Comparison of ENCODE assay signal across 1 cellular context in the genomic region with DNA sequence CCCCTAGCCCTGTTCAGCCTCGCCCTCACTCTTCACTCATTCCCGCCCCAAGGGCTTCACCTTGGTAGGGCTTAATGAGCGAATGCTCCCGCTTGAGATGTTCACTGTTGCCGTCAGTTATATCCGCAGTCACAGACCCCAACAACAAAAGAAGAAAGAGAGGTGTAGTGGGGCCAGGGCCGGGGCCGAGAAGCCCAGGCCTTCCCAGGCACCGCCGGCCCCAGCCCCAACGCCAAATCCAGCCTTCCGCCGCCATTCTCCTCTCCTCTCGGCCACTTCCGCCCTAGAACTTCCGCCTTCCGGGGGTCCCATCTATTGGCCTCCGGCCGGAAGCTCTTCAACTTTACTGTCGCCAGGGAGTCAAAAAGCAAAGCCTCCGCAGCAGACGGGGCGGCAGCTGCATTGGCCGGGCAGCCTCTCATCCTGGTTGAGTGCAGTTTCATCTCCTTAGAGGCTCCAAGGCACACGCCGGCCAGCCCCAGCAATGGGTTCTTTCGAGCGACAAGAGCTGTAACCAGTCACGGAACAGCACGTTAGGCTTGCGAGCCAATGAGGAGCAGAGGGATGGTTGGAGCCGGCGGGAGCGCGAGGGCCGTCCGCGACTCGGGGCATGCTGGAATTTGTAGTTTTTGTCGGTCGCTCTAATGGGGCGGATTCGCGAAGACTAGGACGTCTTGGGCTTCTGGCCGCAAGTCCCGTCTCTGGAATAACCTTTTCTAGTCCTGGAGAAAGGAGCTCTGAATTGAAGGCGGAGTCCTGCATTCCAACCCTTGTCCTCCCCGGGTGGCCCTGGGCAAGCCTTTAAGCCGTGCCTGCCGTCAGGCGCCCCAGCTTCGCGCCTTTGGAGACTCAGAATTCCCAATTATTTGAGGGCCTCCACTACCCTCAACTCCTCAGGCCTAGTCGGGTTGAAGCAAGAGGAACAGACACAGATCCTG.
A peak's percentile ranks its signal among the peaks of the same experiment; 100 is the strongest.
TF ChIP-seq lines count a peak whose summit lies in the region.

A gene with protein sequence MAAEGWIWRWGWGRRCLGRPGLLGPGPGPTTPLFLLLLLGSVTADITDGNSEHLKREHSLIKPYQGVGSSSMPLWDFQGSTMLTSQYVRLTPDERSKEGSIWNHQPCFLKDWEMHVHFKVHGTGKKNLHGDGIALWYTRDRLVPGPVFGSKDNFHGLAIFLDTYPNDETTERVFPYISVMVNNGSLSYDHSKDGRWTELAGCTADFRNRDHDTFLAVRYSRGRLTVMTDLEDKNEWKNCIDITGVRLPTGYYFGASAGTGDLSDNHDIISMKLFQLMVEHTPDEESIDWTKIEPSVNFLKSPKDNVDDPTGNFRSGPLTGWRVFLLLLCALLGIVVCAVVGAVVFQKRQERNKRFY (minus strand): TSS at position 277 of the 938 bp plus-strand sequence. CDS start 21 bp downstream, at position 256.

TF ChIP-seq in H1, 55 proteins besides CTCF, POLR2A, EP300 and RAD21:
- TF ChIP-seq TBP (IDR thresholded peaks at IDR 0.05; ENCODE audit: low read depth, low read length) (peak; percentile 20; the same call in 1 of the 2 replicates), SIN3A (conservative IDR thresholded peaks at IDR 0.05 in 1 of 2, IDR thresholded peaks at IDR 0.05 in 1 of 2; ENCODE audit: low read depth in 1 of 2, low read length in 2 of 2) (peak; percentile 51 to 86; a peak in 2 of 4 replicates), PHF8 (conservative IDR thresholded peaks at IDR 0.05; ENCODE audit: low read depth, low read length) (peak; percentile 84), HDAC2 (IDR thresholded peaks at IDR 0.05; ENCODE audit: borderline replicate concordance in 1 of 2, low read depth in 2 of 2, low read length in 2 of 2) (peak; percentile 12 to 83; a peak in 1 of 4 replicates), SIX5 (IDR thresholded peaks at IDR 0.05; ENCODE audit: low read depth, low read length) (peak; percentile 77), CBX5 (IDR thresholded peaks at IDR 0.05; ENCODE audit: low read depth, low read length) (no peak), BRCA1 (IDR thresholded peaks at IDR 0.05; ENCODE audit: low read depth, low read length) (no peak), MAX (IDR thresholded peaks at IDR 0.05) (peak; percentile 64; the same call in 1 of the 2 replicates), CREB1 (IDR thresholded peaks at IDR 0.05) (peak; percentile 69), YY1 (IDR thresholded peaks at IDR 0.05; ENCODE audit: low read depth, low read length) (peak; percentile 95), SP1 (IDR thresholded peaks at IDR 0.05; ENCODE audit: low read depth, low read length) (peak; percentile 96), SP2 (IDR thresholded peaks at IDR 0.05; ENCODE audit: low read length) (peak; percentile 75), SAP30 (IDR thresholded peaks at IDR 0.05; ENCODE audit: insufficient read depth, insufficient replicate concordance, low read length) (peak; percentile 19), KDM5A (IDR thresholded peaks at IDR 0.05; ENCODE audit: low read length) (peak; percentile 98), SP4 (IDR thresholded peaks at IDR 0.05; ENCODE audit: low read length) (peak; percentile 95), ASH2L (IDR thresholded peaks at IDR 0.05; ENCODE audit: low read length) (peak; percentile 91), GABPA (IDR thresholded peaks at IDR 0.05; ENCODE audit: borderline replicate concordance, insufficient read depth, low read length) (peak; percentile 98), TAF1 (IDR thresholded peaks at IDR 0.05; ENCODE audit: low read depth, low read length) (peak; percentile 90), JUND (IDR thresholded peaks at IDR 0.05; ENCODE audit: low read length) (peak; percentile 53; the same call in 1 of the 2 replicates), RBBP5 (IDR thresholded peaks at IDR 0.05; ENCODE audit: borderline replicate concordance, low read depth, low read length) (peak; percentile 52; the same call in 1 of the 2 replicates), POLR2AphosphoS5 (IDR thresholded peaks at IDR 0.05; ENCODE audit: low read depth, low read length) (0 out of 2 replicates have a peak, but pooled peaks have one; percentile 33), CHD2 (IDR thresholded peaks at IDR 0.05; ENCODE audit: low read length) (peak; percentile 90), CHD1 (IDR thresholded peaks at IDR 0.05; ENCODE audit: low read depth, low read length) (no peak), NRF1 (IDR thresholded peaks at IDR 0.05; ENCODE audit: low read depth, low read length) (no peak), TEAD4 (IDR thresholded peaks at IDR 0.05; ENCODE audit: low read depth, low read length) (peak; percentile 71), SUZ12 (IDR thresholded peaks at IDR 0.05; ENCODE audit: low read length) (no peak)
- TF ChIP-seq, protein P1, sequence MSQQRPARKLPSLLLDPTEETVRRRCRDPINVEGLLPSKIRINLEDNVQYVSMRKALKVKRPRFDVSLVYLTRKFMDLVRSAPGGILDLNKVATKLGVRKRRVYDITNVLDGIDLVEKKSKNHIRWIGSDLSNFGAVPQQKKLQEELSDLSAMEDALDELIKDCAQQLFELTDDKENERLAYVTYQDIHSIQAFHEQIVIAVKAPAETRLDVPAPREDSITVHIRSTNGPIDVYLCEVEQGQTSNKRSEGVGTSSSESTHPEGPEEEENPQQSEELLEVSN (IDR thresholded peaks at IDR 0.05), result peak; percentile 63
- TF ChIP-seq, protein P2, sequence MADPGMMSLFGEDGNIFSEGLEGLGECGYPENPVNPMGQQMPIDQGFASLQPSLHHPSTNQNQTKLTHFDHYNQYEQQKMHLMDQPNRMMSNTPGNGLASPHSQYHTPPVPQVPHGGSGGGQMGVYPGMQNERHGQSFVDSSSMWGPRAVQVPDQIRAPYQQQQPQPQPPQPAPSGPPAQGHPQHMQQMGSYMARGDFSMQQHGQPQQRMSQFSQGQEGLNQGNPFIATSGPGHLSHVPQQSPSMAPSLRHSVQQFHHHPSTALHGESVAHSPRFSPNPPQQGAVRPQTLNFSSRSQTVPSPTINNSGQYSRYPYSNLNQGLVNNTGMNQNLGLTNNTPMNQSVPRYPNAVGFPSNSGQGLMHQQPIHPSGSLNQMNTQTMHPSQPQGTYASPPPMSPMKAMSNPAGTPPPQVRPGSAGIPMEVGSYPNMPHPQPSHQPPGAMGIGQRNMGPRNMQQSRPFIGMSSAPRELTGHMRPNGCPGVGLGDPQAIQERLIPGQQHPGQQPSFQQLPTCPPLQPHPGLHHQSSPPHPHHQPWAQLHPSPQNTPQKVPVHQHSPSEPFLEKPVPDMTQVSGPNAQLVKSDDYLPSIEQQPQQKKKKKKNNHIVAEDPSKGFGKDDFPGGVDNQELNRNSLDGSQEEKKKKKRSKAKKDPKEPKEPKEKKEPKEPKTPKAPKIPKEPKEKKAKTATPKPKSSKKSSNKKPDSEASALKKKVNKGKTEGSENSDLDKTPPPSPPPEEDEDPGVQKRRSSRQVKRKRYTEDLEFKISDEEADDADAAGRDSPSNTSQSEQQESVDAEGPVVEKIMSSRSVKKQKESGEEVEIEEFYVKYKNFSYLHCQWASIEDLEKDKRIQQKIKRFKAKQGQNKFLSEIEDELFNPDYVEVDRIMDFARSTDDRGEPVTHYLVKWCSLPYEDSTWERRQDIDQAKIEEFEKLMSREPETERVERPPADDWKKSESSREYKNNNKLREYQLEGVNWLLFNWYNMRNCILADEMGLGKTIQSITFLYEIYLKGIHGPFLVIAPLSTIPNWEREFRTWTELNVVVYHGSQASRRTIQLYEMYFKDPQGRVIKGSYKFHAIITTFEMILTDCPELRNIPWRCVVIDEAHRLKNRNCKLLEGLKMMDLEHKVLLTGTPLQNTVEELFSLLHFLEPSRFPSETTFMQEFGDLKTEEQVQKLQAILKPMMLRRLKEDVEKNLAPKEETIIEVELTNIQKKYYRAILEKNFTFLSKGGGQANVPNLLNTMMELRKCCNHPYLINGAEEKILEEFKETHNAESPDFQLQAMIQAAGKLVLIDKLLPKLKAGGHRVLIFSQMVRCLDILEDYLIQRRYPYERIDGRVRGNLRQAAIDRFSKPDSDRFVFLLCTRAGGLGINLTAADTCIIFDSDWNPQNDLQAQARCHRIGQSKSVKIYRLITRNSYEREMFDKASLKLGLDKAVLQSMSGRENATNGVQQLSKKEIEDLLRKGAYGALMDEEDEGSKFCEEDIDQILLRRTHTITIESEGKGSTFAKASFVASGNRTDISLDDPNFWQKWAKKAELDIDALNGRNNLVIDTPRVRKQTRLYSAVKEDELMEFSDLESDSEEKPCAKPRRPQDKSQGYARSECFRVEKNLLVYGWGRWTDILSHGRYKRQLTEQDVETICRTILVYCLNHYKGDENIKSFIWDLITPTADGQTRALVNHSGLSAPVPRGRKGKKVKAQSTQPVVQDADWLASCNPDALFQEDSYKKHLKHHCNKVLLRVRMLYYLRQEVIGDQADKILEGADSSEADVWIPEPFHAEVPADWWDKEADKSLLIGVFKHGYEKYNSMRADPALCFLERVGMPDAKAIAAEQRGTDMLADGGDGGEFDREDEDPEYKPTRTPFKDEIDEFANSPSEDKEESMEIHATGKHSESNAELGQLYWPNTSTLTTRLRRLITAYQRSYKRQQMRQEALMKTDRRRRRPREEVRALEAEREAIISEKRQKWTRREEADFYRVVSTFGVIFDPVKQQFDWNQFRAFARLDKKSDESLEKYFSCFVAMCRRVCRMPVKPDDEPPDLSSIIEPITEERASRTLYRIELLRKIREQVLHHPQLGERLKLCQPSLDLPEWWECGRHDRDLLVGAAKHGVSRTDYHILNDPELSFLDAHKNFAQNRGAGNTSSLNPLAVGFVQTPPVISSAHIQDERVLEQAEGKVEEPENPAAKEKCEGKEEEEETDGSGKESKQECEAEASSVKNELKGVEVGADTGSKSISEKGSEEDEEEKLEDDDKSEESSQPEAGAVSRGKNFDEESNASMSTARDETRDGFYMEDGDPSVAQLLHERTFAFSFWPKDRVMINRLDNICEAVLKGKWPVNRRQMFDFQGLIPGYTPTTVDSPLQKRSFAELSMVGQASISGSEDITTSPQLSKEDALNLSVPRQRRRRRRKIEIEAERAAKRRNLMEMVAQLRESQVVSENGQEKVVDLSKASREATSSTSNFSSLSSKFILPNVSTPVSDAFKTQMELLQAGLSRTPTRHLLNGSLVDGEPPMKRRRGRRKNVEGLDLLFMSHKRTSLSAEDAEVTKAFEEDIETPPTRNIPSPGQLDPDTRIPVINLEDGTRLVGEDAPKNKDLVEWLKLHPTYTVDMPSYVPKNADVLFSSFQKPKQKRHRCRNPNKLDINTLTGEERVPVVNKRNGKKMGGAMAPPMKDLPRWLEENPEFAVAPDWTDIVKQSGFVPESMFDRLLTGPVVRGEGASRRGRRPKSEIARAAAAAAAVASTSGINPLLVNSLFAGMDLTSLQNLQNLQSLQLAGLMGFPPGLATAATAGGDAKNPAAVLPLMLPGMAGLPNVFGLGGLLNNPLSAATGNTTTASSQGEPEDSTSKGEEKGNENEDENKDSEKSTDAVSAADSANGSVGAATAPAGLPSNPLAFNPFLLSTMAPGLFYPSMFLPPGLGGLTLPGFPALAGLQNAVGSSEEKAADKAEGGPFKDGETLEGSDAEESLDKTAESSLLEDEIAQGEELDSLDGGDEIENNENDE (IDR thresholded peaks at IDR 0.05; ENCODE audit: insufficient replicate concordance, low read length), result no peak
TF ChIP-seq in H1: peak in this region for 22.
